1 cellular context compared by ENCODE assay signal in genomic region chr2:138486347-138487198, GRCh38.
TF ChIP-seq lines count a peak whose summit lies in the region.

No MANE protein-coding gene starts in this region.

TF ChIP-seq in H1, 55 proteins besides CTCF, POLR2A, EP300 and RAD21:
- no peak for TF ChIP-seq SP2 (IDR thresholded peaks at IDR 0.05; ENCODE audit: low read length)
- TF ChIP-seq CBX8 (IDR thresholded peaks at IDR 0.05; ENCODE audit: borderline replicate concordance, low read depth, low read length) = no peak
- TF ChIP-seq EGR1 (IDR thresholded peaks at IDR 0.05; ENCODE audit: borderline replicate concordance, low read depth, low read length) = no peak
- TF ChIP-seq EZH2 (IDR thresholded peaks at IDR 0.05; ENCODE audit: low read depth, low read length, severe bottlenecking) = no peak
- TF ChIP-seq SP4 (IDR thresholded peaks at IDR 0.05; ENCODE audit: low read length) = no peak
- no peak for TF ChIP-seq CTBP2 (IDR thresholded peaks at IDR 0.05; ENCODE audit: borderline replicate concordance, insufficient read depth, insufficient read length, low read length)
- TF ChIP-seq KDM1A (IDR thresholded peaks at IDR 0.05; ENCODE audit: borderline replicate concordance, low read length) = no peak
- no peak for TF ChIP-seq ZNF274 (IDR thresholded peaks at IDR 0.05; ENCODE audit: borderline replicate concordance, extremely low read depth, low read length)
- TF ChIP-seq TCF12 (IDR thresholded peaks at IDR 0.05; ENCODE audit: low read depth, low read length) = no peak
- no peak for TF ChIP-seq GTF2F1 (IDR thresholded peaks at IDR 0.05; ENCODE audit: borderline replicate concordance, low read depth, low read length)
- no peak for TF ChIP-seq CHD2 (IDR thresholded peaks at IDR 0.05; ENCODE audit: low read length)
- TF ChIP-seq CHD1 (IDR thresholded peaks at IDR 0.05; ENCODE audit: low read depth, low read length) = no peak
